In the genomic region with DNA sequence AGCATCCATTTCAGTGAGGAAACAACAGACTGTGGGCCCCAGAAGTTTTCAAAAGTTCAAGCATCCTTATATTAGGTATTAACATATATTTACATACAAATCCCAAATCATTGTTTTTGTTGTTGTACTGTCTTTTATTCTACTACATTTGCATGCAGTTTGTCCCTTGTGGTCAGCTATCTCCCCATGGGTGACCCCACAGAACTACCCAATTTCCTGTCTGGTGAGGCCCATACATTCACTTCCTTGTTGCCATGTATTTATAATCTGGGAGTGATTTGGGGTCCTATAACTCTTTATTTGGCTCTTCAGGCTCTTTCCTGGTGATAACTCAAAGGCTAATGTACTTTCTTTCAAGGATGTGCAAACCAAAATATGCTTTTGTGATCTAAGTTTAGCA, we compare ENCODE assay signal across 27 cellular contexts. TPM values are rescaled to one million over a fixed set of nuclear protein-coding genes. Genes with fewer than 3 reads are reported as not detected.
DNase-seq lines count a peak whose midpoint lies in the region; ATAC-seq and TF ChIP-seq lines count a peak whose summit lies in the region.
"Had no signal": no experiment of that assay in that cellular context is flagged by ENCODE, and none has a peak within 500 bp of the region (broad histone marks: within the 10 kb centered on the region; RNA-seq: fewer than 3 reads in every experiment).

No MANE protein-coding gene starts in this region.

- no peaks in the 10 kb centered on the region for H3K27me3 ChIP-seq in neuronal stem cell (ENCODE audit: control insufficient read depth in 3 of 3, insufficient read depth in 3 of 3, low read depth in 1 of 3, low read length in 3 of 3)
- H3K27me3 ChIP-seq: heart left ventricle, left lung, uterus had no signal

- H2AFZ ChIP-seq in neuronal stem cell (ENCODE audit: low read length): no peak overlapping the region
- H2AFZ ChIP-seq: GM23338 had no signal

- no peak overlapping the region for H3K4ac ChIP-seq in neuronal stem cell (ENCODE audit: low read length)

- CTCF ChIA-PET in activated B cell treated with CpG ODN at 0.5 μM for 24 hours (lab: Charles Lee): interaction anchor here (1.0 kb wide), 1 partner anchor 9 kb away, joined by 3 read pairs; no protein-coding TSS in a partner anchor

- peak overlapping the region; percentile 38 for H3K4me3 Mint-ChIP-seq in activated naive CD8-positive, alpha-beta T cell treated with anti-CD3 and anti-CD28 coated beads, Interleukin-2, amount 10 ng/mL, durations not matched to agents 7 days and 5 days
- no peak overlapping the region for H3K4me3 Mint-ChIP-seq in activated naive CD8-positive, alpha-beta T cell treated with anti-CD3 and anti-CD28 coated beads for 36 hours
- H3K4me3 Mint-ChIP-seq in IgD-negative memory B cell (peak overlapping the region in 3 of 4 donors; percentile 87 to 95 (median 90)), activated B cell treated with CpG ODN at 0.5 μM for 24 hours (peak overlapping the region; percentile 24)
- H3K4me3 Mint-ChIP-seq: activated T-cell treated with anti-CD3 and anti-CD28 coated beads, Interleukin-2, amount 50 U/mL, for 4 hours; CD14-positive monocyte; central memory CD8-positive, alpha-beta T cell; GM23338; neural crest cell; stimulated activated effector memory CD8-positive, alpha-beta T cell treated with anti-CD3 and anti-CD28 coated beads, Interleukin-12 subunit alpha, Interleukin-12 subunit beta, amount 100 ng/mL, for 72 hours; WTC11 had no signal

- no peaks in the 10 kb centered on the region for H3K79me1 ChIP-seq in neuronal stem cell (ENCODE audit: low read depth, low read length)

- no peak overlapping the region for H2BK120ac ChIP-seq in neuronal stem cell (ENCODE audit: low read depth, low read length)

- H3K27ac ChIP-seq in neuronal stem cell (replicated peaks; ENCODE audit: low read length): no peak overlapping the region
- H3K27ac ChIP-seq: heart left ventricle, left lung, uterus had no signal

- H3K36me3 Mint-ChIP-seq in activated naive CD8-positive, alpha-beta T cell treated with anti-CD3 and anti-CD28 coated beads, Interleukin-2, amount 10 ng/mL, durations not matched to agents 7 days and 5 days: peaks cover 32% of the 10 kb centered on the region
- H3K36me3 Mint-ChIP-seq in activated naive CD8-positive, alpha-beta T cell treated with anti-CD3 and anti-CD28 coated beads for 36 hours: peaks cover 5% of the 10 kb centered on the region
- H3K36me3 Mint-ChIP-seq in IgD-negative memory B cell: peaks cover 4% of the 10 kb centered on the region
- H3K36me3 Mint-ChIP-seq in activated B cell treated with CpG ODN at 0.5 μM for 24 hours (ENCODE audit: low read depth): peaks cover 11% of the 10 kb centered on the region
- H3K36me3 Mint-ChIP-seq: stimulated activated effector memory CD8-positive, alpha-beta T cell treated with anti-CD3 and anti-CD28 coated beads, Interleukin-12 subunit alpha, Interleukin-12 subunit beta, amount 100 ng/mL, for 72 hours had no signal

- H3K4me1 Mint-ChIP-seq in activated naive CD8-positive, alpha-beta T cell treated with anti-CD3 and anti-CD28 coated beads, Interleukin-2, amount 10 ng/mL, durations not matched to agents 7 days and 5 days: peaks cover 51% of the 10 kb centered on the region
- H3K4me1 Mint-ChIP-seq in activated naive CD8-positive, alpha-beta T cell treated with anti-CD3 and anti-CD28 coated beads for 36 hours: peaks cover 47% of the 10 kb centered on the region
- H3K4me1 Mint-ChIP-seq in IgD-negative memory B cell (peaks cover 53 to 70% (median 64%) of the 10 kb centered on the region in 3 donors), activated B cell treated with CpG ODN at 0.5 μM for 24 hours (peaks cover 95% of the 10 kb centered on the region)
- H3K4me1 Mint-ChIP-seq: GM23338, neural crest cell had no signal

- H2BK5ac ChIP-seq in neuronal stem cell (ENCODE audit: low read length): no peak overlapping the region

- H4K8ac ChIP-seq in neuronal stem cell (ENCODE audit: low read depth, low read length): no peak overlapping the region

- no peak overlapping the region for H3K9ac ChIP-seq in neuronal stem cell (ENCODE audit: low read depth, low read length, poor library complexity)

- H3K14ac ChIP-seq in neuronal stem cell (ENCODE audit: low read length): no peak overlapping the region

- no peak overlapping the region for H3K18ac ChIP-seq in neuronal stem cell (ENCODE audit: low read length)

- no peak overlapping the region for H3K4me2 ChIP-seq in neuronal stem cell (ENCODE audit: insufficient read depth, low read length, poor library complexity, severe bottlenecking)
- H3K4me2 ChIP-seq: GM23338 had no signal

- no peak overlapping the region for H2BK15ac ChIP-seq in neuronal stem cell (ENCODE audit: low read length)

- H3K4me3 ChIP-seq in neuronal stem cell (ENCODE audit: low read length in 2 of 2): no peak overlapping the region
- H3K4me3 ChIP-seq: GM23338, heart left ventricle, left lung, uterus had no signal

- no peak overlapping the region for H2AK5ac ChIP-seq in neuronal stem cell (ENCODE audit: low read depth, low read length)

- ATAC-seq in activated naive CD8-positive, alpha-beta T cell treated with anti-CD3 and anti-CD28 coated beads, Interleukin-2, amount 10 ng/mL, durations not matched to agents 7 days and 5 days (ENCODE audit: low read depth): no peak
- ATAC-seq in activated B cell treated with CpG ODN at 0.5 μM for 24 hours (ENCODE audit: low read depth): no peak
- ATAC-seq in GM21367 (IDR thresholded peaks at IDR 0.05; ENCODE audit: unreplicated experiment): no peak
- ATAC-seq: activated T-cell treated with anti-CD3 and anti-CD28 coated beads, Interleukin-2, amount 50 U/mL, for 4 hours; GM23338; heart left ventricle; left lung; PC-3; stimulated activated effector memory CD8-positive, alpha-beta T cell treated with anti-CD3 and anti-CD28 coated beads, Interleukin-12 subunit alpha, Interleukin-12 subunit beta, amount 100 ng/mL, for 72 hours; WTC11 had no signal

- intact Hi-C loops in activated B cell treated with CpG ODN at 0.5 μM for 24 hours (cut with micrococcal nuclease): loop anchor here (5.0 to 10.0 kb wide), 4 partner anchors 648 to 1275 kb away; a partner anchor contains a TSS

- H3K9me3 Mint-ChIP-seq in activated naive CD8-positive, alpha-beta T cell treated with anti-CD3 and anti-CD28 coated beads, Interleukin-2, amount 10 ng/mL, durations not matched to agents 7 days and 5 days: peaks cover 13% of the 10 kb centered on the region
- peaks cover 12% of the 10 kb centered on the region for H3K9me3 Mint-ChIP-seq in activated naive CD8-positive, alpha-beta T cell treated with anti-CD3 and anti-CD28 coated beads for 36 hours
- H3K9me3 Mint-ChIP-seq in IgD-negative memory B cell (no peaks in the 10 kb centered on the region), activated B cell treated with CpG ODN at 0.5 μM for 24 hours (no peaks in the 10 kb centered on the region)

- no peaks in the 10 kb centered on the region for H3K36me3 ChIP-seq in neuronal stem cell (replicated peaks in 1 of 2; ENCODE audit: control insufficient read depth in 2 of 2, insufficient read depth in 2 of 2, low read length in 2 of 2)
- H3K36me3 ChIP-seq: heart left ventricle, left lung, uterus had no signal

- no peaks in the 10 kb centered on the region for H3K27me3 Mint-ChIP-seq in activated naive CD8-positive, alpha-beta T cell treated with anti-CD3 and anti-CD28 coated beads, Interleukin-2, amount 10 ng/mL, durations not matched to agents 7 days and 5 days
- H3K27me3 Mint-ChIP-seq in activated naive CD8-positive, alpha-beta T cell treated with anti-CD3 and anti-CD28 coated beads for 36 hours: no peaks in the 10 kb centered on the region
- H3K27me3 Mint-ChIP-seq in IgD-negative memory B cell: peaks cover 2% of the 10 kb centered on the region
- H3K27me3 Mint-ChIP-seq in activated B cell treated with CpG ODN at 0.5 μM for 24 hours: no peaks in the 10 kb centered on the region
- H3K27me3 Mint-ChIP-seq: central memory CD8-positive, alpha-beta T cell; progenitor cell of endocrine pancreas had no signal

- H4K91ac ChIP-seq in neuronal stem cell (ENCODE audit: low read depth, low read length, poor library complexity): no peak overlapping the region

- no peak for TF ChIP-seq CTCF in activated B cell treated with CpG ODN at 0.5 μM for 24 hours (IDR thresholded peaks at IDR 0.05)

- H3K27ac Mint-ChIP-seq in activated naive CD8-positive, alpha-beta T cell treated with anti-CD3 and anti-CD28 coated beads, Interleukin-2, amount 10 ng/mL, durations not matched to agents 7 days and 5 days: peak overlapping the region; percentile 81
- H3K27ac Mint-ChIP-seq in activated naive CD8-positive, alpha-beta T cell treated with anti-CD3 and anti-CD28 coated beads for 36 hours: no peak overlapping the region
- H3K27ac Mint-ChIP-seq in IgD-negative memory B cell (peak overlapping the region in 2 of 3 donors; percentile 86 to 91), activated B cell treated with CpG ODN at 0.5 μM for 24 hours (peak overlapping the region; percentile 98)
- H3K27ac Mint-ChIP-seq: GM23338; progenitor cell of endocrine pancreas; stimulated activated effector memory CD8-positive, alpha-beta T cell treated with anti-CD3 and anti-CD28 coated beads, Interleukin-12 subunit alpha, Interleukin-12 subunit beta, amount 100 ng/mL, for 72 hours; WTC11 had no signal

- POLR2A ChIA-PET in activated naive CD8-positive, alpha-beta T cell treated with anti-CD3 and anti-CD28 coated beads, Interleukin-2, amount 10 ng/mL, durations not matched to agents 7 days and 5 days (lab: Charles Lee): interaction anchor here (13.8 kb wide), 1 partner anchor 34 kb away, joined by 341 read pairs; no protein-coding TSS in a partner anchor
- POLR2A ChIA-PET in activated B cell treated with CpG ODN at 0.5 μM for 24 hours (lab: Charles Lee): interaction anchor here (0.5 to 16.1 kb wide), 5 partner anchors 6 to 1046 kb away, joined by 3 to 228 read pairs (median 11); a partner anchor contains a TSS

- H3K9me3 ChIP-seq in neuronal stem cell (replicated peaks in 1 of 2; ENCODE audit: control insufficient read depth in 2 of 2, insufficient read depth in 1 of 2, low read depth in 1 of 2, low read length in 2 of 2): peaks cover 0 to 4% of the 10 kb centered on the region in 2 donors
- H3K9me3 ChIP-seq: left lung, uterus had no signal

- H2BK12ac ChIP-seq in neuronal stem cell (ENCODE audit: low read length): no peak overlapping the region

- H3K4me1 ChIP-seq in neuronal stem cell (ENCODE audit: control insufficient read depth in 2 of 2, insufficient read depth in 1 of 2, low read depth in 1 of 2, low read length in 2 of 2): no peaks in the 10 kb centered on the region
- H3K4me1 ChIP-seq: uterus had no signal

- no peak for DNase-seq in activated naive CD8-positive, alpha-beta T cell treated with anti-CD3 and anti-CD28 coated beads, Interleukin-2, amount 10 ng/mL, durations not matched to agents 7 days and 5 days
- no peak for DNase-seq in activated naive CD8-positive, alpha-beta T cell treated with anti-CD3 and anti-CD28 coated beads for 36 hours
- DNase-seq in activated B cell treated with CpG ODN at 0.5 μM for 24 hours (no peak), DMS 273 treated with DMSO at 0.1 percent for 48 hours (lab: John Stamatoyannopoulos, UW) (no peak), DMS79 (lab: John Stamatoyannopoulos, UW) (no peak), neuronal stem cell (ENCODE audit: low spot score) (no peak)
- DNase-seq: ACHN; activated naive CD4-positive, alpha-beta T cell treated with anti-CD3 and anti-CD28 coated beads, Interleukin-2, amount 50 U/mL, for 16 hours; activated T-cell treated with anti-CD3 and anti-CD28 coated beads, Interleukin-2, amount 50 U/mL, for 4 hours; GF-D8; heart left ventricle; left lung; NCI-H1105; NCI-H2081; NCI-H82; PC-3; SHP77; uterus had no signal

- H3K23ac ChIP-seq in neuronal stem cell (ENCODE audit: low read depth, low read length, poor library complexity): no peak overlapping the region

RNA-seq across cellular contexts. Expression of a gene that starts 3.3 kb away (rescaled TPM):
- total RNA-seq in activated naive CD8-positive, alpha-beta T cell treated with anti-CD3 and anti-CD28 coated beads, Interleukin-2, amount 10 ng/mL, durations not matched to agents 7 days and 5 days: under 1 TPM; 0.57 to 0.69 TPM
- under 1 TPM in 1 of 2 experiments, not detected in 1; 0.04 TPM for total RNA-seq in activated naive CD8-positive, alpha-beta T cell treated with anti-CD3 and anti-CD28 coated beads for 36 hours
- 99.1 TPM for polyA plus RNA-seq in IgD-negative memory B cell
- total RNA-seq in activated B cell treated with CpG ODN at 0.5 μM for 24 hours: 32.6 and 35.7 TPM in 2 replicates
- polyA plus RNA-seq in neuronal stem cell (2013, experiment 1 of 2): not detected
- not detected for polyA plus RNA-seq in neuronal stem cell (2013, experiment 2 of 2)
- total RNA-seq: GM23338, neural crest cell, PC-3, progenitor cell of endocrine pancreas, WTC11 had no signal
- polyA plus RNA-seq: GM23338 had no signal

Comparison
In these comparisons a context has a peak if more than half of its experiments do, and no peak if none do; other contexts are left out.
1. RNA of a gene that starts 3.3 kb away (total RNA-seq): 32.6 to 35.7 TPM in activated B cell treated with CpG ODN at 0.5 μM for 24 hours; 0.57 to 0.69 TPM in activated naive CD8-positive, alpha-beta T cell treated with anti-CD3 and anti-CD28 coated beads, Interleukin-2, amount 10 ng/mL, durations not matched to agents 7 days and 5 days and 0.04 TPM in activated naive CD8-positive, alpha-beta T cell treated with anti-CD3 and anti-CD28 coated beads for 36 hours; every median in the first group is over 10 times any median in the second.